Comparison of ENCODE assay signal across 19 cellular contexts in genomic region chr16:70157477-70158260, GRCh38. TPM values are rescaled to one million over a fixed set of nuclear protein-coding genes. Genes with fewer than 3 reads are reported as not detected.
A peak's percentile ranks its signal among the peaks of the same experiment; 100 is the strongest.
DNase-seq lines count a peak whose midpoint lies in the region; ATAC-seq and TF ChIP-seq lines count a peak whose summit lies in the region.
"Had no signal": no experiment of that assay in that cellular context is flagged by ENCODE, and none has a peak within 500 bp of the region (broad histone marks: within the 10 kb centered on the region; RNA-seq: fewer than 3 reads in every experiment).

No MANE protein-coding gene starts in this region.

- H3K27ac ChIP-seq in WERI-Rb-1 (no peak overlapping the region), gastrocnemius medialis (no peak overlapping the region)
- H3K27ac ChIP-seq: C4-2B, HL-60, RWPE1, vagina had no signal

- peak; percentile 10 for DNase-seq in left cardiac atrium
- DNase-seq in left ventricle myocardium superior: no peak
- DNase-seq in mesenteric fat pad (ENCODE audit: low spot score): peak; percentile 89
- no peak for DNase-seq in effector CD8-positive, alpha-beta T cell (lab: John Stamatoyannopoulos, UW)
- DNase-seq in NCI-H2107 treated with DMSO at 0.1 percent for 48 hours (lab: John Stamatoyannopoulos, UW; ENCODE audit: unreplicated experiment): no peak
- DNase-seq in WERI-Rb-1: no peak
- DNase-seq in gastrocnemius medialis: no peak
- DNase-seq: activated CD4-positive, alpha-beta T cell treated with anti-CD3 and anti-CD28 coated beads, Interleukin-2, amount 10 ng/mL, durations not matched to agents 7 days and 5 days; activated CD8-positive, alpha-beta memory T cell treated with anti-CD3 and anti-CD28 coated beads, Interleukin-2, amount 50 U/mL, for 48 hours; activated naive CD4-positive, alpha-beta T cell; NCI-H1436 treated with DMSO at 0.1 percent for 48 hours; NCI-H2171 treated with DMSO at 0.1 percent for 48 hours; stimulated activated CD4-positive, alpha-beta T cell treated with anti-CD3 and anti-CD28 coated beads, Interleukin-4, amount 100 ng/mL, for 4 hours had no signal

- no peak overlapping the region for H3K4me3 Mint-ChIP-seq in activated T-helper 17 cell treated with anti-CD3 and anti-CD28 coated beads, Interleukin-2, amount 50 U/mL, for 72 hours
- H3K4me3 Mint-ChIP-seq: activated CD4-positive, alpha-beta T cell treated with anti-CD3 and anti-CD28 coated beads, Interleukin-2, amount 10 ng/mL, durations not matched to agents 7 days and 5 days had no signal

- no peaks in the 10 kb centered on the region for H3K4me1 Mint-ChIP-seq in activated T-helper 17 cell treated with anti-CD3 and anti-CD28 coated beads, Interleukin-2, amount 50 U/mL, for 72 hours
- H3K4me1 Mint-ChIP-seq: activated CD4-positive, alpha-beta T cell treated with anti-CD3 and anti-CD28 coated beads, Interleukin-2, amount 10 ng/mL, durations not matched to agents 7 days and 5 days had no signal

- H3K4me3 ChIP-seq in WERI-Rb-1 (ENCODE audit: low read depth, low read length) (no peak overlapping the region), gastrocnemius medialis (no peak overlapping the region)
- H3K4me3 ChIP-seq: vagina had no signal

- H3K27me3 ChIP-seq in WERI-Rb-1 (ENCODE audit: insufficient read depth, low read depth, severe bottlenecking) (no peaks in the 10 kb centered on the region), gastrocnemius medialis (no peaks in the 10 kb centered on the region)
- H3K27me3 ChIP-seq: vagina had no signal

- intact Hi-C loops in left cardiac atrium (cut with DNase I): no loop called here
- intact Hi-C loops in left ventricle myocardium superior (cut with micrococcal nuclease): no loop called here
- intact Hi-C loops in gastrocnemius medialis (cut with DNase I; ENCODE audit: low total_unique reads): no loop called here

- peak overlapping the region; percentile 18 for H3K27ac Mint-ChIP-seq in activated T-helper 17 cell treated with anti-CD3 and anti-CD28 coated beads, Interleukin-2, amount 50 U/mL, for 72 hours
- H3K27ac Mint-ChIP-seq: activated CD4-positive, alpha-beta T cell treated with anti-CD3 and anti-CD28 coated beads, Interleukin-2, amount 10 ng/mL, durations not matched to agents 7 days and 5 days had no signal

- H3K36me3 Mint-ChIP-seq in activated T-helper 17 cell treated with anti-CD3 and anti-CD28 coated beads, Interleukin-2, amount 50 U/mL, for 72 hours (ENCODE audit: low read depth): peaks cover 21% of the 10 kb centered on the region

- no peak for TF ChIP-seq POLR2A in gastrocnemius medialis (IDR thresholded peaks at IDR 0.05)

- no peak for ATAC-seq in left cardiac atrium
- ATAC-seq in left ventricle myocardium superior: no peak
- no peak for ATAC-seq in activated T-helper 17 cell treated with anti-CD3 and anti-CD28 coated beads, Interleukin-2, amount 50 U/mL, for 72 hours (replicated peaks)
- ATAC-seq in gastrocnemius medialis: no peak

- H3K27me3 Mint-ChIP-seq in activated T-helper 17 cell treated with anti-CD3 and anti-CD28 coated beads, Interleukin-2, amount 50 U/mL, for 72 hours: no peaks in the 10 kb centered on the region
- H3K27me3 Mint-ChIP-seq: activated CD4-positive, alpha-beta T cell treated with anti-CD3 and anti-CD28 coated beads, Interleukin-2, amount 10 ng/mL, durations not matched to agents 7 days and 5 days had no signal

- in situ Hi-C loops in gastrocnemius medialis (cut with MboI; ENCODE audit: low sequenced_read_pairs in 4 of 4): loop anchor here in 1 of 4 donors (10.0 kb wide), 1 partner anchor 97 kb away; the partner anchor contains the start of gene EXOSC6

- H3K9me3 ChIP-seq in WERI-Rb-1 (ENCODE audit: severe bottlenecking): no peaks in the 10 kb centered on the region
- H3K9me3 ChIP-seq in gastrocnemius medialis: no peaks in the 10 kb centered on the region
- H3K9me3 ChIP-seq: vagina had no signal

- H3K36me3 ChIP-seq in WERI-Rb-1 (peaks cover 58% of the 10 kb centered on the region), gastrocnemius medialis (peaks cover 0 to 98% of the 10 kb centered on the region in 2 donors)

- no peaks in the 10 kb centered on the region for H3K9me3 Mint-ChIP-seq in activated T-helper 17 cell treated with anti-CD3 and anti-CD28 coated beads, Interleukin-2, amount 50 U/mL, for 72 hours
- H3K9me3 Mint-ChIP-seq: activated CD4-positive, alpha-beta T cell treated with anti-CD3 and anti-CD28 coated beads, Interleukin-2, amount 10 ng/mL, durations not matched to agents 7 days and 5 days had no signal

- TF ChIP-seq CTCF in WERI-Rb-1 (IDR thresholded peaks at IDR 0.05; ENCODE audit: low read depth, low read length) (no peak), gastrocnemius medialis (IDR thresholded peaks at IDR 0.05 in 4 of 5, conservative IDR thresholded peaks at IDR 0.05 in 1 of 5) (no peak)

- peaks cover 6 to 8% of the 10 kb centered on the region in 2 donors for H3K4me1 ChIP-seq in gastrocnemius medialis
- H3K4me1 ChIP-seq: vagina had no signal

RNA-seq across cellular contexts. Expression of gene CLEC18C, which starts 15.9 kb away (rescaled TPM):
- total RNA-seq in left cardiac atrium: under 1 TPM; 0.24 to 0.73 TPM
- not detected for total RNA-seq in left ventricle myocardium superior
- 1 to 10 TPM in 1 of 2 donors, under 1 TPM in 1; 0.50 to 1.3 TPM for total RNA-seq in activated T-helper 17 cell treated with anti-CD3 and anti-CD28 coated beads, Interleukin-2, amount 50 U/mL, for 72 hours
- total RNA-seq in mesenteric fat pad: not detected
- under 1 TPM in 3 of 4 donors, not detected in 1; 0.18 to 0.49 (median 0.41) TPM for total RNA-seq in gastrocnemius medialis
- total RNA-seq: subcutaneous adipose tissue had no signal

RNA-seq across cellular contexts. Expression of gene PDPR, which starts 43.5 kb away (rescaled TPM):
- total RNA-seq in left cardiac atrium (10 to 100 TPM; 18.8 to 39.5 TPM), left ventricle myocardium superior (19.3 TPM), mesenteric fat pad (33.5 TPM), gastrocnemius medialis (10 to 100 TPM; 20.2 to 25.4 (median 22.8) TPM)
- 10 to 100 TPM; 33.3 to 34.4 TPM for total RNA-seq in activated T-helper 17 cell treated with anti-CD3 and anti-CD28 coated beads, Interleukin-2, amount 50 U/mL, for 72 hours

Comparison
In these comparisons a context has a peak if more than half of its experiments do, and no peak if none do; other contexts are left out.
1. DNase-seq: peak in left cardiac atrium (single experiment) and mesenteric fat pad (single experiment); none in left ventricle myocardium superior (single experiment), effector CD8-positive, alpha-beta T cell (single experiment), NCI-H2107 treated with DMSO at 0.1 percent for 48 hours (single experiment), WERI-Rb-1 (single experiment) and gastrocnemius medialis (0 of 2).